In genomic region chr3:13823186-13823585, GRCh38 we compare ENCODE assay signal across 18 cellular contexts. TPM values are rescaled to one million over a fixed set of nuclear protein-coding genes. Genes with fewer than 3 reads are reported as not detected.
DNase-seq lines count a peak whose midpoint lies in the region; ATAC-seq and TF ChIP-seq lines count a peak whose summit lies in the region.
"Had no signal": no experiment of that assay in that cellular context is flagged by ENCODE, and none has a peak within 500 bp of the region (broad histone marks: within the 10 kb centered on the region; RNA-seq: fewer than 3 reads in every experiment).

No MANE protein-coding gene starts in this region.

- no peak overlapping the region for H3K27ac Mint-ChIP-seq in endodermal cell

- CTCF ChIA-PET in RWPE1 (lab: Yijun Ruan, JAX) = no interaction called here

- no peaks in the 10 kb centered on the region for H3K36me3 ChIP-seq in endodermal cell (ENCODE audit: control insufficient read depth, insufficient read depth, low read length)

- H3K27me3 Mint-ChIP-seq in endodermal cell (ENCODE audit: insufficient read depth) = peaks cover 6% of the 10 kb centered on the region
- H3K27me3 Mint-ChIP-seq: CD4-positive, alpha-beta memory T cell had no signal

- H3K27me3 ChIP-seq in endodermal cell (ENCODE audit: control insufficient read depth, insufficient read depth, low read length, poor library complexity, severe bottlenecking) = no peaks in the 10 kb centered on the region

- H3K4me3 Mint-ChIP-seq in endodermal cell = no peak overlapping the region
- H3K4me3 Mint-ChIP-seq: CD4-positive, alpha-beta memory T cell had no signal

- TF ChIP-seq CTCF in RWPE1 (conservative IDR thresholded peaks at IDR 0.05; ENCODE audit: low read depth) (no peak), endodermal cell (conservative IDR thresholded peaks at IDR 0.05) (no peak)

- no peak overlapping the region for H3K9ac ChIP-seq in endodermal cell (ENCODE audit: extremely low read depth, low read length, poor library complexity, severe bottlenecking)
- H3K9ac ChIP-seq: GM23248 had no signal

- 78 to 94% methylated on average over 1 to 5 of the region's 5 CpGs for WGBS in endodermal cell (ENCODE audit: insufficient coverage in 1 of 2, insufficient read length in 1 of 2), 2 experiments

- no peaks in the 10 kb centered on the region for H3K9me3 ChIP-seq in endodermal cell (ENCODE audit: control insufficient read depth, low read length)

- POLR2A ChIA-PET in RWPE1 (lab: Yijun Ruan, JAX; ENCODE audit: low non-redundant PET) = no interaction called here

- DNase-seq in RWPE1 (ENCODE audit: low spot score) (no peak), endodermal cell (no peak), posterior vena cava (ENCODE audit: low spot score) (peak; percentile 56), NCI-H446 (lab: John Stamatoyannopoulos, UW) (no peak), cerebellar cortex (ENCODE audit: low spot score) (no peak)
- DNase-seq: Calu3; CD4-positive, alpha-beta memory T cell; COR-L47; DMS153; DND-41; GM23248; H7; HCEC 1CT had no signal

- peak overlapping the region; percentile 74 for H3K27ac ChIP-seq in RWPE1
- peak overlapping the region; percentile 45 for H3K27ac ChIP-seq in endodermal cell (ENCODE audit: low read depth, low read length)
- H3K27ac ChIP-seq: GM23248 had no signal

- no peak for ATAC-seq in HG02571 (IDR thresholded peaks at IDR 0.05; ENCODE audit: unreplicated experiment)

- intact Hi-C loops in posterior vena cava (cut with DNase I) = no loop called here

- H3K4me1 ChIP-seq in endodermal cell (ENCODE audit: control insufficient read depth, insufficient read depth, low read length) = no peaks in the 10 kb centered on the region

- no peaks in the 10 kb centered on the region for H3K9me3 Mint-ChIP-seq in endodermal cell

- H3K4me3 ChIP-seq in endodermal cell (ENCODE audit: low read length) = no peak overlapping the region
- H3K4me3 ChIP-seq: GM23248 had no signal

- H3K36me3 Mint-ChIP-seq in endodermal cell (ENCODE audit: low read depth) = no peaks in the 10 kb centered on the region

- no peaks in the 10 kb centered on the region for H3K4me1 Mint-ChIP-seq in endodermal cell

RNA-seq across cellular contexts. Expression of gene WNT7A, which starts 56.7 kb away (rescaled TPM):
- total RNA-seq in endodermal cell = under 1 TPM in 1 of 2 donors, not detected in 1; 0.13 TPM
- 4.3 TPM for polyA plus RNA-seq in endodermal cell (2013, experiment 1 of 2)
- polyA plus RNA-seq in endodermal cell (2013, experiment 2 of 2) = 4.1 TPM
- not detected for total RNA-seq in posterior vena cava
- total RNA-seq: A172, A673, GM23248, H1 had no signal
- polyA plus RNA-seq: BJ, GM23248 had no signal
